In genomic region chr5:135031146-135031812, GRCh38 we compare ENCODE assay signal across 9 cellular contexts. TPM values are rescaled to one million over a fixed set of nuclear protein-coding genes. Genes with fewer than 3 reads are reported as not detected.
A peak's percentile ranks its signal among the peaks of the same experiment; 100 is the strongest.
DNase-seq lines count a peak whose midpoint lies in the region; ATAC-seq and TF ChIP-seq lines count a peak whose summit lies in the region.
"Had no signal": no experiment of that assay in that cellular context is flagged by ENCODE, and none has a peak within 500 bp of the region (broad histone marks: within the 10 kb centered on the region; RNA-seq: fewer than 3 reads in every experiment).

No MANE protein-coding gene starts in this region.

- no peaks in the 10 kb centered on the region for H3K36me3 ChIP-seq in hepatocyte (replicated peaks; ENCODE audit: insufficient read depth, low read depth)
- H3K36me3 ChIP-seq: brain microvascular endothelial cell had no signal

- H3K9me2 ChIP-seq in hepatocyte (replicated peaks; ENCODE audit: insufficient read depth) = no peaks in the 10 kb centered on the region

- peaks cover 12% of the 10 kb centered on the region for H3K27me3 ChIP-seq in HL-60 (ENCODE audit: insufficient read depth, poor library complexity, severe bottlenecking)
- H3K27me3 ChIP-seq in hepatocyte = peaks cover 49% of the 10 kb centered on the region

- peaks cover 84% of the 10 kb centered on the region for H3K79me2 ChIP-seq in hepatocyte

- H3K27me3 Mint-ChIP-seq in T-helper 17 cell = peaks cover 70% of the 10 kb centered on the region

- H3K4me3 ChIP-seq in HL-60 (replicated peaks; ENCODE audit: insufficient read depth, low read length) (peak overlapping the region; percentile 52), hepatocyte (peak overlapping the region; percentile 93)

- peak overlapping the region; percentile 27 for H3K27ac ChIP-seq in HL-60 (replicated peaks)
- peak overlapping the region; percentile 97 for H3K27ac ChIP-seq in hepatocyte
- H3K27ac ChIP-seq: brain microvascular endothelial cell had no signal

- H3K4me3 Mint-ChIP-seq in T-helper 17 cell = peak overlapping the region; percentile 77

- WGBS in hepatocyte (ENCODE audit: low lambda C conversion rate, missing lambda C conversion rate) = 5% methylated on average over 37 of the region's 52 CpGs

- no peak overlapping the region for H2AFZ ChIP-seq in hepatocyte

- H4K20me1 ChIP-seq in hepatocyte (ENCODE audit: insufficient read depth, poor library complexity, severe bottlenecking) = peaks cover 18% of the 10 kb centered on the region

- DNase-seq in HL-60 (ENCODE audit: low read depth in 1 of 2, low spot score in 1 of 2) (peak in 1 of 2 experiments; percentile 25), T-helper 17 cell (no peak), hepatocyte (ENCODE audit: low spot score) (no peak), NCI-H1436 (lab: John Stamatoyannopoulos, UW) (no peak), NCI-H446 (lab: John Stamatoyannopoulos, UW) (no peak), NCI-H748 treated with DMSO at 0.1 percent for 48 hours (lab: John Stamatoyannopoulos, UW) (no peak)
- DNase-seq in stimulated activated CD8-positive, alpha-beta memory T cell treated with anti-CD3 and anti-CD28 coated beads, Interleukin-4, amount 100 ng/mL, for 48 hours = peak; percentile 37
- DNase-seq: brain microvascular endothelial cell had no signal

- peaks cover 9% of the 10 kb centered on the region for H3K36me3 Mint-ChIP-seq in T-helper 17 cell (ENCODE audit: low read depth)

- peak overlapping the region; percentile 84 for H3K4me2 ChIP-seq in hepatocyte

- ATAC-seq in T-helper 17 cell = peak; percentile 19
- ATAC-seq in GM18867 (IDR thresholded peaks at IDR 0.05; ENCODE audit: unreplicated experiment) = no peak

- peaks cover 28% of the 10 kb centered on the region for H3K4me1 Mint-ChIP-seq in T-helper 17 cell

- TF ChIP-seq CTCF in HL-60 (IDR thresholded peaks at IDR 0.05; ENCODE audit: insufficient read depth, low read length) = no peak
- no peak for TF ChIP-seq CTCF in hepatocyte (IDR thresholded peaks at IDR 0.05; ENCODE audit: poor library complexity)

- H3K27ac Mint-ChIP-seq in T-helper 17 cell = no peak overlapping the region

- H3K9me3 ChIP-seq in T-helper 17 cell (ENCODE audit: control insufficient read depth, low read length, poor library complexity, severe bottlenecking) (no peaks in the 10 kb centered on the region), hepatocyte (ENCODE audit: low read depth) (no peaks in the 10 kb centered on the region)

- H3K4me1 ChIP-seq in hepatocyte (ENCODE audit: insufficient read depth) = peaks cover 27% of the 10 kb centered on the region

RNA-seq across cellular contexts. Expression of gene PITX1, which starts 2.7 kb away (rescaled TPM):
- not detected for total RNA-seq in T-helper 17 cell
- 62.9 and 64.9 TPM in 2 replicates for total RNA-seq in hepatocyte
- 141 and 156 TPM in 2 replicates for polyA plus RNA-seq in hepatocyte

Comparison
In these comparisons a context has a peak if more than half of its experiments do, and no peak if none do; other contexts are left out.
1. RNA of gene PITX1, which starts 2.7 kb away (total RNA-seq): 62.9 to 64.9 TPM in hepatocyte; not detected in T-helper 17 cell; every median in the first group is over 10 times any median in the second.